1 cellular context compared by ENCODE assay signal in the genomic region with DNA sequence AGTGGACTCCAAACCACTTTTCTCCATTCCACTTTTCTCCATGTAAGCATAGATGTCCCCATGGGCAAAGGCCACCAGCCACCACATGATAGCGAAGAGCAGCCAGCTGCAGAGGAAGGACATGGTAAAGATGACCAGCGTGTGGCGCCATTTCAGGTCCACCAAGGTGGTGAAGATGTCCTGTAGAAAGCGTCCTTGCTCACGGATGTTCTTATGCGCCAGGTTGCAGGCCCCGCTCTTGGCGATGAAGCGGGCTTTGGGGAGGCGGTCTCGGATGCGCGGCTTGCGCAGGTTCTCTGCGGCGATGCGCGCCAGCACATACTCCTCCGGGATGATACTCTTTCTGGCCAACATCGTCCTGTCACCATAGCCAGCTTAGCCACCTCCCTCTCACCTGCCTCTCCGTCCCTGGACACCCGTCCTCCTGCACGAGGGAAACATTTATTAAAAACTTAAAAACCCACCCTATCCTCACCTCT.
TF ChIP-seq lines count a peak whose summit lies in the region.

No MANE protein-coding gene starts in this region.

TF ChIP-seq in WTC11, 78 proteins besides CTCF, POLR2A, EP300 and RAD21 (continued from another document):
- TF ChIP-seq FOXP4 (CRISPR knock-in tag; IDR thresholded peaks at IDR 0.05) (no peak), ZNF423 (CRISPR knock-in tag; IDR thresholded peaks at IDR 0.05) (peak; percentile 26; the same call in 1 of the 2 replicates), ZNF671 (CRISPR knock-in tag; IDR thresholded peaks at IDR 0.05) (no peak), MYBL2 (CRISPR knock-in tag; IDR thresholded peaks at IDR 0.05) (no peak), SP1 (CRISPR knock-in tag; conservative IDR thresholded peaks at IDR 0.05) (no peak), ETV6 (CRISPR knock-in tag; IDR thresholded peaks at IDR 0.05) (no peak), ZNF512 (CRISPR knock-in tag; IDR thresholded peaks at IDR 0.05; ENCODE audit: borderline replicate concordance) (no peak), SMAD3 (CRISPR knock-in tag; IDR thresholded peaks at IDR 0.05; ENCODE audit: borderline replicate concordance) (no peak), CREB1 (CRISPR knock-in tag; IDR thresholded peaks at IDR 0.05) (no peak), NFATC4 (CRISPR knock-in tag; IDR thresholded peaks at IDR 0.05) (no peak), ZNF263 (CRISPR knock-in tag; IDR thresholded peaks at IDR 0.05; ENCODE audit: low read depth) (no peak), ZSCAN18 (CRISPR knock-in tag; IDR thresholded peaks at IDR 0.05) (peak; percentile 92), E2F4 (CRISPR knock-in tag; IDR thresholded peaks at IDR 0.05; ENCODE audit: borderline replicate concordance, low read depth) (no peak), ZNF396 (CRISPR knock-in tag; IDR thresholded peaks at IDR 0.05; ENCODE audit: borderline replicate concordance) (0 out of 2 replicates have a peak, but pooled peaks have one; percentile 29), RELA (CRISPR knock-in tag; IDR thresholded peaks at IDR 0.05; ENCODE audit: borderline replicate concordance) (no peak)
TF ChIP-seq in WTC11: peak in this region for 5.
